ENCODE assay signal across 13 cellular contexts in genomic region chr2:102106133-102106556, GRCh38. TPM values are rescaled to one million over a fixed set of nuclear protein-coding genes. Genes with fewer than 3 reads are reported as not detected.
A peak's percentile ranks its signal among the peaks of the same experiment; 100 is the strongest.
DNase-seq lines count a peak whose midpoint lies in the region; ATAC-seq and TF ChIP-seq lines count a peak whose summit lies in the region.
"Had no signal": no experiment of that assay in that cellular context is flagged by ENCODE, and none has a peak within 500 bp of the region (broad histone marks: within the 10 kb centered on the region; RNA-seq: fewer than 3 reads in every experiment).

No MANE protein-coding gene starts in this region.

- DNase-seq in H4 (ENCODE audit: low spot score) (peak; percentile 55), astrocyte of the hippocampus (ENCODE audit: low read depth, low spot score) (peak; percentile 71), iris pigment epithelial cell (ENCODE audit: low read depth) (peak; percentile 91), stomach (no peak), posterior vena cava (ENCODE audit: low spot score) (no peak)
- DNase-seq: activated CD4-positive, alpha-beta T cell treated with anti-CD3 and anti-CD28 coated beads, Interleukin-2, amount 10 ng/mL, durations not matched to agents 7 days and 5 days; amniotic stem cell; GDM1; NCI-H446; SHP77 treated with DMSO at 0.1 percent for 48 hours had no signal

- no peaks in the 10 kb centered on the region for H3K36me3 ChIP-seq in stomach

- H3K27ac ChIP-seq in stomach: peak overlapping the region in 4 of 5 donors; percentile 50 to 86 (median 85)
- H3K27ac ChIP-seq: epithelial cell of prostate had no signal

- ATAC-seq in GM21825 (IDR thresholded peaks at IDR 0.05; ENCODE audit: unreplicated experiment) (no peak), GM18520 (IDR thresholded peaks at IDR 0.05; ENCODE audit: unreplicated experiment) (no peak)

- H3K9me3 ChIP-seq in stomach: no peaks in the 10 kb centered on the region

- H3K4me1 ChIP-seq in stomach: peaks cover 14 to 71% (median 45%) of the 10 kb centered on the region in 4 donors

- H3K4me3 ChIP-seq in stomach: peak overlapping the region in 2 of 4 donors; percentile 38 to 40

- WGBS in stomach, 5 donors: 16 to 25% (median 22%) methylated on average over 5 of the region's 5 CpGs

- TF ChIP-seq EP300 in stomach (IDR thresholded peaks at IDR 0.05): no peak

- H3K27me3 ChIP-seq in stomach: no peaks in the 10 kb centered on the region

- TF ChIP-seq POLR2A in stomach (IDR thresholded peaks at IDR 0.05): no peak

- TF ChIP-seq CTCF in stomach (IDR thresholded peaks at IDR 0.05): no peak

- intact Hi-C loops in stomach (cut with DNase I; ENCODE audit: low total_unique reads) (no loop called here), posterior vena cava (cut with DNase I) (no loop called here)

RNA-seq across cellular contexts. Expression of gene IL1R1, which starts 36.4 kb away (rescaled TPM):
- total RNA-seq in H4 (2014; rRNA removed; shearing (Covaris generic)): 7.9 and 8.0 TPM in 2 replicates
- total RNA-seq in stomach (10 to 100 TPM; 17.5 to 67.7 (median 49.1) TPM), posterior vena cava (100 to 1,000 TPM; 147 to 189 TPM)
- 100 to 1,000 TPM in 1 of 3 donors, 10 to 100 TPM in 2; 26.5 to 109 (median 75.3) TPM for polyA plus RNA-seq in stomach

Comparison
In these comparisons a context has a peak if more than half of its experiments do, and no peak if none do; other contexts are left out.
1. DNase-seq: peak in H4 (single experiment), astrocyte of the hippocampus (single experiment) and iris pigment epithelial cell (single experiment); none in stomach (single experiment) and posterior vena cava (single experiment).